In genomic region chr1:246203180-246203579, GRCh38 we compare ENCODE assay signal across 2 cellular contexts.
TF ChIP-seq lines count a peak whose summit lies in the region.

No MANE protein-coding gene starts in this region.

TF ChIP-seq in GM23338, 12 proteins besides CTCF, POLR2A, EP300 and RAD21 (continued from another document):
- TF ChIP-seq CREB1 (CRISPR knock-in tag; IDR thresholded peaks at IDR 0.05; ENCODE audit: low read depth) (no peak), ZNF114 (CRISPR knock-in tag; IDR thresholded peaks at IDR 0.05) (no peak)

TF ChIP-seq in K562, 482 proteins besides CTCF, POLR2A, EP300 and RAD21 (continued from another document):
- TF ChIP-seq, protein P1, sequence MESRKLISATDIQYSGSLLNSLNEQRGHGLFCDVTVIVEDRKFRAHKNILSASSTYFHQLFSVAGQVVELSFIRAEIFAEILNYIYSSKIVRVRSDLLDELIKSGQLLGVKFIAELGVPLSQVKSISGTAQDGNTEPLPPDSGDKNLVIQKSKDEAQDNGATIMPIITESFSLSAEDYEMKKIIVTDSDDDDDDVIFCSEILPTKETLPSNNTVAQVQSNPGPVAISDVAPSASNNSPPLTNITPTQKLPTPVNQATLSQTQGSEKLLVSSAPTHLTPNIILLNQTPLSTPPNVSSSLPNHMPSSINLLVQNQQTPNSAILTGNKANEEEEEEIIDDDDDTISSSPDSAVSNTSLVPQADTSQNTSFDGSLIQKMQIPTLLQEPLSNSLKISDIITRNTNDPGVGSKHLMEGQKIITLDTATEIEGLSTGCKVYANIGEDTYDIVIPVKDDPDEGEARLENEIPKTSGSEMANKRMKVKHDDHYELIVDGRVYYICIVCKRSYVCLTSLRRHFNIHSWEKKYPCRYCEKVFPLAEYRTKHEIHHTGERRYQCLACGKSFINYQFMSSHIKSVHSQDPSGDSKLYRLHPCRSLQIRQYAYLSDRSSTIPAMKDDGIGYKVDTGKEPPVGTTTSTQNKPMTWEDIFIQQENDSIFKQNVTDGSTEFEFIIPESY (CRISPR knock-in tag; IDR thresholded peaks at IDR 0.05): peak; percentile 22; the same call in 1 of the 2 replicates
- TF ChIP-seq ESRRA (IDR thresholded peaks at IDR 0.05; ENCODE audit: borderline replicate concordance, low read depth): 0 out of 2 replicates have a peak, but pooled peaks have one; percentile 21
- 0 out of 2 replicates have a peak, but pooled peaks have one; percentile 31 for TF ChIP-seq SMC3 (conservative IDR thresholded peaks at IDR 0.05; ENCODE audit: insufficient read depth, low read depth, low read length)
- TF ChIP-seq, protein P2, sequence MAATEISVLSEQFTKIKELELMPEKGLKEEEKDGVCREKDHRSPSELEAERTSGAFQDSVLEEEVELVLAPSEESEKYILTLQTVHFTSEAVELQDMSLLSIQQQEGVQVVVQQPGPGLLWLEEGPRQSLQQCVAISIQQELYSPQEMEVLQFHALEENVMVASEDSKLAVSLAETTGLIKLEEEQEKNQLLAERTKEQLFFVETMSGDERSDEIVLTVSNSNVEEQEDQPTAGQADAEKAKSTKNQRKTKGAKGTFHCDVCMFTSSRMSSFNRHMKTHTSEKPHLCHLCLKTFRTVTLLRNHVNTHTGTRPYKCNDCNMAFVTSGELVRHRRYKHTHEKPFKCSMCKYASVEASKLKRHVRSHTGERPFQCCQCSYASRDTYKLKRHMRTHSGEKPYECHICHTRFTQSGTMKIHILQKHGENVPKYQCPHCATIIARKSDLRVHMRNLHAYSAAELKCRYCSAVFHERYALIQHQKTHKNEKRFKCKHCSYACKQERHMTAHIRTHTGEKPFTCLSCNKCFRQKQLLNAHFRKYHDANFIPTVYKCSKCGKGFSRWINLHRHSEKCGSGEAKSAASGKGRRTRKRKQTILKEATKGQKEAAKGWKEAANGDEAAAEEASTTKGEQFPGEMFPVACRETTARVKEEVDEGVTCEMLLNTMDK (IDR thresholded peaks at IDR 0.05; ENCODE audit: borderline replicate concordance, insufficient read depth, low read depth, low read length, poor library complexity, severe bottlenecking): no peak
